Comparison of ENCODE assay signal across 8 cellular contexts in the genomic region with DNA sequence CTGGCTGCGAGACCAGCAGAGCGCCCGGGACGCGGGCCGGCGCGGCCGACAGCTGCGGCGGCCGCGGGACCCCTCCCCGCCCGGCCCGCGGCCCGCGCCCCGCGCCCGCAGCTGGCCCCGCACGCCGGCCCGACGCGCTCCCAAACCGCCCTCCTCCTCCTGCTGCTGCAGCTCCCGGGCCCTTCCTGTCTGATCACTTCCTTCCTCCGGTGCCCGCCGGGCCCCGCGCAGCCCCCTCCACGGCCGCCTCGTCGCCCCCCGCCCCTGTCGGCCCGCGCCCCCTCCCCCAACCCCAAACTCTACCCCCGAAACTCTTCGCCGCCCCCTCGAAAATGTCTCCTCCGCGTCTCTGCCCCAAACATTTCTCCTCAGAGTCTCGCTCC. TPM values are rescaled to one million over a fixed set of nuclear protein-coding genes. Genes with fewer than 3 reads are reported as not detected.
DNase-seq lines count a peak whose midpoint lies in the region; ATAC-seq lines count a peak whose summit lies in the region.

No MANE protein-coding gene starts in this region.

- H3K36me3 Mint-ChIP-seq in activated naive CD8-positive, alpha-beta T cell treated with anti-CD3 and anti-CD28 coated beads for 36 hours: peaks cover 2% of the 10 kb centered on the region

- peak overlapping the region; percentile 99 for H3K4me3 Mint-ChIP-seq in activated naive CD8-positive, alpha-beta T cell treated with anti-CD3 and anti-CD28 coated beads for 36 hours

- H3K27ac ChIP-seq in right cardiac atrium (ENCODE audit: low read length): peak overlapping the region; percentile 95
- peak overlapping the region; percentile 65 to 97 (median 93) for H3K27ac ChIP-seq in skin epidermis

- H3K9me3 Mint-ChIP-seq in activated naive CD8-positive, alpha-beta T cell treated with anti-CD3 and anti-CD28 coated beads for 36 hours: no peaks in the 10 kb centered on the region

- DNase-seq in DMS 273 (lab: John Stamatoyannopoulos, UW; ENCODE audit: unreplicated experiment) (peak; percentile 74), DMS 273 treated with DMSO at 0.1 percent for 48 hours (lab: John Stamatoyannopoulos, UW) (no peak), NCI-H2227 treated with DMSO at 0.1 percent for 48 hours (lab: John Stamatoyannopoulos, UW) (peak; percentile 34), right cardiac atrium (peak; percentile 43 to 77 (median 68)), DMS153 treated with DMSO at 0.1 percent for 48 hours (lab: John Stamatoyannopoulos, UW; ENCODE audit: unreplicated experiment) (no peak)
- peak; percentile 38 for DNase-seq in activated naive CD8-positive, alpha-beta T cell treated with anti-CD3 and anti-CD28 coated beads for 36 hours

- no peaks in the 10 kb centered on the region for H3K27me3 ChIP-seq in right cardiac atrium (ENCODE audit: control insufficient read depth, insufficient read depth)

- no peaks in the 10 kb centered on the region for H3K27me3 Mint-ChIP-seq in activated naive CD8-positive, alpha-beta T cell treated with anti-CD3 and anti-CD28 coated beads for 36 hours

- under 1% methylated on average over 50 of the region's 50 CpGs for WGBS in right cardiac atrium

- ATAC-seq in right cardiac atrium: peak; percentile 12 to 49
- no peak for ATAC-seq in GM21423 (IDR thresholded peaks at IDR 0.05; ENCODE audit: unreplicated experiment)

- H3K4me1 ChIP-seq in right cardiac atrium (ENCODE audit: control insufficient read depth, insufficient read depth, low read length): peaks cover 3% of the 10 kb centered on the region

- intact Hi-C loops in right cardiac atrium (cut with DNase I): no loop called here

- peak overlapping the region; percentile 77 for H3K4me3 ChIP-seq in right cardiac atrium (ENCODE audit: low read length)
- peak overlapping the region; percentile 70 to 95 (median 85) for H3K4me3 ChIP-seq in skin epidermis

- H3K9me3 ChIP-seq in right cardiac atrium (ENCODE audit: control insufficient read depth, low read length): no peaks in the 10 kb centered on the region

- peak overlapping the region; percentile 95 for H3K27ac Mint-ChIP-seq in activated naive CD8-positive, alpha-beta T cell treated with anti-CD3 and anti-CD28 coated beads for 36 hours

- peaks cover 33% of the 10 kb centered on the region for H3K4me1 Mint-ChIP-seq in activated naive CD8-positive, alpha-beta T cell treated with anti-CD3 and anti-CD28 coated beads for 36 hours

RNA-seq across cellular contexts. Expression of a gene that starts 0.6 kb away (rescaled TPM):
- 10 to 100 TPM; 18.4 to 20.1 TPM for total RNA-seq in activated naive CD8-positive, alpha-beta T cell treated with anti-CD3 and anti-CD28 coated beads for 36 hours
- total RNA-seq in right cardiac atrium: 10 to 100 TPM; 33.2 to 61.9 (median 42.4) TPM
- 9.5 TPM for polyA plus RNA-seq in right cardiac atrium

RNA-seq across cellular contexts. Expression of a gene that starts 49.2 kb away (rescaled TPM):
- not detected for total RNA-seq in activated naive CD8-positive, alpha-beta T cell treated with anti-CD3 and anti-CD28 coated beads for 36 hours
- total RNA-seq in right cardiac atrium: not detected
- 0.05 TPM for polyA plus RNA-seq in right cardiac atrium

Comparison
In these comparisons a context has a peak if more than half of its experiments do, and no peak if none do; other contexts are left out.
1. DNase-seq: peak in DMS 273 (single experiment), NCI-H2227 treated with DMSO at 0.1 percent for 48 hours (single experiment), activated naive CD8-positive, alpha-beta T cell treated with anti-CD3 and anti-CD28 coated beads for 36 hours (single experiment) and right cardiac atrium (3 of 3); none in DMS 273 treated with DMSO at 0.1 percent for 48 hours (single experiment) and DMS153 treated with DMSO at 0.1 percent for 48 hours (single experiment).